In genomic region chr10:116073451-116073850, GRCh38 we compare ENCODE assay signal across 16 cellular contexts.
DNase-seq lines count a peak whose midpoint lies in the region; ATAC-seq and TF ChIP-seq lines count a peak whose summit lies in the region.
"Had no signal": no experiment of that assay in that cellular context is flagged by ENCODE, and none has a peak within 500 bp of the region (broad histone marks: within the 10 kb centered on the region; RNA-seq: fewer than 3 reads in every experiment).

No MANE protein-coding gene starts in this region.

- no peak overlapping the region for H3K4me3 Mint-ChIP-seq in neural progenitor cell
- no peak overlapping the region for H3K4me3 Mint-ChIP-seq in stimulated activated naive B cell treated with anti-CD40 and anti-IgM and Interleukin-4, amounts not matched to agents 10 μg/mL and 1 μg/mL and 100 μg/mL, for 72 hours
- no peak overlapping the region for H3K4me3 Mint-ChIP-seq in activated CD8-positive, alpha-beta memory T cell treated with anti-CD3 and anti-CD28 coated beads, Interleukin-2, amount 10 ng/mL, durations not matched to agents 7 days and 5 days
- H3K4me3 Mint-ChIP-seq: CD4-positive, CD25-positive, alpha-beta regulatory T cell; CD8-positive, alpha-beta memory T cell had no signal

- DNase-seq in NCI-H526 (lab: John Stamatoyannopoulos, UW), result peak; percentile 74 to 79
- DNase-seq in medulla oblongata (ENCODE audit: extremely low spot score), result peak; percentile 64
- DNase-seq in neural progenitor cell (ENCODE audit: low spot score), result no peak
- DNase-seq in COR-L47 (lab: John Stamatoyannopoulos, UW), result no peak
- DNase-seq in stimulated activated naive B cell treated with anti-CD40 and anti-IgM and Interleukin-4, amounts not matched to agents 10 μg/mL and 1 μg/mL and 100 μg/mL, for 72 hours, result no peak
- DNase-seq in activated CD8-positive, alpha-beta memory T cell treated with anti-CD3 and anti-CD28 coated beads, Interleukin-2, amount 10 ng/mL, durations not matched to agents 7 days and 5 days, result no peak
- DNase-seq in activated T-cell treated with anti-CD3 and anti-CD28 coated beads, Interleukin-2, amount 50 U/mL, for 1 hour, result no peak
- DNase-seq: C1 segment of cervical spinal cord; CD4-positive, CD25-positive, alpha-beta regulatory T cell; CD8-positive, alpha-beta memory T cell; DMS79 treated with DMSO at 0.1 percent for 48 hours; GF-D8; GOT3; H7; IMR-90 had no signal

- peaks cover 22% of the 10 kb centered on the region for H3K4me1 Mint-ChIP-seq in neural progenitor cell
- no peaks in the 10 kb centered on the region for H3K4me1 Mint-ChIP-seq in stimulated activated naive B cell treated with anti-CD40 and anti-IgM and Interleukin-4, amounts not matched to agents 10 μg/mL and 1 μg/mL and 100 μg/mL, for 72 hours
- no peaks in the 10 kb centered on the region for H3K4me1 Mint-ChIP-seq in activated CD8-positive, alpha-beta memory T cell treated with anti-CD3 and anti-CD28 coated beads, Interleukin-2, amount 10 ng/mL, durations not matched to agents 7 days and 5 days
- H3K4me1 Mint-ChIP-seq: CD4-positive, CD25-positive, alpha-beta regulatory T cell; CD8-positive, alpha-beta memory T cell had no signal

- H3K4me2 ChIP-seq in neural progenitor cell, result peak overlapping the region; percentile 3

- TF ChIP-seq CTCF in neural progenitor cell (IDR thresholded peaks at IDR 0.05), result no peak

- H3K27me3 Mint-ChIP-seq in neural progenitor cell (ENCODE audit: insufficient read depth, low read depth), result peaks cover 4% of the 10 kb centered on the region
- H3K27me3 Mint-ChIP-seq in stimulated activated naive B cell treated with anti-CD40 and anti-IgM and Interleukin-4, amounts not matched to agents 10 μg/mL and 1 μg/mL and 100 μg/mL, for 72 hours, result no peaks in the 10 kb centered on the region
- H3K27me3 Mint-ChIP-seq in activated CD8-positive, alpha-beta memory T cell treated with anti-CD3 and anti-CD28 coated beads, Interleukin-2, amount 10 ng/mL, durations not matched to agents 7 days and 5 days, result no peaks in the 10 kb centered on the region
- H3K27me3 Mint-ChIP-seq: CD4-positive, CD25-positive, alpha-beta regulatory T cell; CD8-positive, alpha-beta memory T cell had no signal

- no peak overlapping the region for H3K27ac Mint-ChIP-seq in neural progenitor cell
- H3K27ac Mint-ChIP-seq in stimulated activated naive B cell treated with anti-CD40 and anti-IgM and Interleukin-4, amounts not matched to agents 10 μg/mL and 1 μg/mL and 100 μg/mL, for 72 hours, result no peak overlapping the region
- H3K27ac Mint-ChIP-seq in activated CD8-positive, alpha-beta memory T cell treated with anti-CD3 and anti-CD28 coated beads, Interleukin-2, amount 10 ng/mL, durations not matched to agents 7 days and 5 days, result no peak overlapping the region
- H3K27ac Mint-ChIP-seq: CD4-positive, CD25-positive, alpha-beta regulatory T cell; CD8-positive, alpha-beta memory T cell had no signal

- no peak overlapping the region for H3K27ac ChIP-seq in neural progenitor cell

- CTCF ChIA-PET in activated CD8-positive, alpha-beta memory T cell treated with anti-CD3 and anti-CD28 coated beads, Interleukin-2, amount 10 ng/mL, durations not matched to agents 7 days and 5 days (lab: Charles Lee), result no interaction called here

- no peaks in the 10 kb centered on the region for H4K20me1 ChIP-seq in neural progenitor cell (ENCODE audit: low read depth)

- H3K9me3 ChIP-seq in neural progenitor cell (ENCODE audit: low read depth), result no peaks in the 10 kb centered on the region
- H3K9me3 ChIP-seq: BE2C had no signal

- no peaks in the 10 kb centered on the region for H3F3A ChIP-seq in neural progenitor cell (ENCODE audit: low read depth)

- no peaks in the 10 kb centered on the region for H3K27me3 ChIP-seq in neural progenitor cell
- H3K27me3 ChIP-seq: BE2C had no signal

- no peak for ATAC-seq in stimulated activated naive B cell treated with anti-CD40 and anti-IgM and Interleukin-4, amounts not matched to agents 10 μg/mL and 1 μg/mL and 100 μg/mL, for 72 hours (replicated peaks)
- ATAC-seq in activated CD8-positive, alpha-beta memory T cell treated with anti-CD3 and anti-CD28 coated beads, Interleukin-2, amount 10 ng/mL, durations not matched to agents 7 days and 5 days, result no peak

- peaks cover 17% of the 10 kb centered on the region for H3K4me1 ChIP-seq in neural progenitor cell
- H3K4me1 ChIP-seq: BE2C had no signal

- H3K36me3 Mint-ChIP-seq in neural progenitor cell, result no peaks in the 10 kb centered on the region
- H3K36me3 Mint-ChIP-seq in stimulated activated naive B cell treated with anti-CD40 and anti-IgM and Interleukin-4, amounts not matched to agents 10 μg/mL and 1 μg/mL and 100 μg/mL, for 72 hours, result no peaks in the 10 kb centered on the region
- H3K36me3 Mint-ChIP-seq in activated CD8-positive, alpha-beta memory T cell treated with anti-CD3 and anti-CD28 coated beads, Interleukin-2, amount 10 ng/mL, durations not matched to agents 7 days and 5 days, result no peaks in the 10 kb centered on the region
- H3K36me3 Mint-ChIP-seq: CD4-positive, CD25-positive, alpha-beta regulatory T cell; CD8-positive, alpha-beta memory T cell had no signal

- H3K4me3 ChIP-seq in neural progenitor cell, result no peak overlapping the region

- no peaks in the 10 kb centered on the region for H3K79me2 ChIP-seq in neural progenitor cell (ENCODE audit: low read depth)

- H3K9ac ChIP-seq in neural progenitor cell, result no peak overlapping the region

- no peaks in the 10 kb centered on the region for H3K36me3 ChIP-seq in neural progenitor cell
- H3K36me3 ChIP-seq: BE2C had no signal

- no peaks in the 10 kb centered on the region for H3K9me3 Mint-ChIP-seq in neural progenitor cell
- H3K9me3 Mint-ChIP-seq in stimulated activated naive B cell treated with anti-CD40 and anti-IgM and Interleukin-4, amounts not matched to agents 10 μg/mL and 1 μg/mL and 100 μg/mL, for 72 hours, result no peaks in the 10 kb centered on the region
- no peaks in the 10 kb centered on the region for H3K9me3 Mint-ChIP-seq in activated CD8-positive, alpha-beta memory T cell treated with anti-CD3 and anti-CD28 coated beads, Interleukin-2, amount 10 ng/mL, durations not matched to agents 7 days and 5 days (ENCODE audit: low read depth)
- H3K9me3 Mint-ChIP-seq: CD8-positive, alpha-beta memory T cell had no signal

- no peak overlapping the region for H2AFZ ChIP-seq in neural progenitor cell (replicated peaks)

Comparison
In these comparisons a context has a peak if more than half of its experiments do, and no peak if none do; other contexts are left out.
1. DNase-seq: peak in NCI-H526 (2 of 2) and medulla oblongata (single experiment); none in neural progenitor cell (single experiment), COR-L47 (single experiment), stimulated activated naive B cell treated with anti-CD40 and anti-IgM and Interleukin-4, amounts not matched to agents 10 μg/mL and 1 μg/mL and 100 μg/mL, for 72 hours (single experiment), activated CD8-positive, alpha-beta memory T cell treated with anti-CD3 and anti-CD28 coated beads, Interleukin-2, amount 10 ng/mL, durations not matched to agents 7 days and 5 days (single experiment) and activated T-cell treated with anti-CD3 and anti-CD28 coated beads, Interleukin-2, amount 50 U/mL, for 1 hour (single experiment).